In the genomic region with DNA sequence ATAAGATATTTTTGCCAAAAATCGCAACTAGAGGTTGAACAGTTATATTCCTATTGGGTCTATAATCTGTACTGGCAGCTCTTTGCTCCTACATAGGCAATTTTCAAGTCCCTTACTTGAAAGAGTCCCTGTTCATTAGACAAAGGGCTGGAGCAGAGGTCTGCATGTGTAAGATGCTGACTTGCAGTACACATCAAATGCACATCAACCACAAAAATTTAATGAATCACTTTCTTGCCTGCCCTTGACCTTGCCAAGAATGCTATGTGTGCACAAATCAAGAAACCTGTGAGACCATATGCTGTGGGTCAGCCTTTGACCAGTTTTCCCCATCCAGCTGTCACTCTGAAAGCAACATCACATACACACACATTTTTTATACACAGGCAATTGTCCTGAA, we compare ENCODE assay signal across 1 cellular context.
A peak's percentile ranks its signal among the peaks of the same experiment; 100 is the strongest.
TF ChIP-seq lines count a peak whose summit lies in the region.

No MANE protein-coding gene starts in this region.

TF ChIP-seq in HCT116, 20 proteins besides CTCF, POLR2A, EP300 and RAD21:
- TF ChIP-seq TCF7L2 (IDR thresholded peaks at IDR 0.05; ENCODE audit: borderline replicate concordance, extremely low read depth, insufficient read depth, insufficient read length) (peak; percentile 22), CBX3 (IDR thresholded peaks at IDR 0.05; ENCODE audit: low read depth) (no peak)
